9 cellular contexts compared by ENCODE assay signal in the genomic region with DNA sequence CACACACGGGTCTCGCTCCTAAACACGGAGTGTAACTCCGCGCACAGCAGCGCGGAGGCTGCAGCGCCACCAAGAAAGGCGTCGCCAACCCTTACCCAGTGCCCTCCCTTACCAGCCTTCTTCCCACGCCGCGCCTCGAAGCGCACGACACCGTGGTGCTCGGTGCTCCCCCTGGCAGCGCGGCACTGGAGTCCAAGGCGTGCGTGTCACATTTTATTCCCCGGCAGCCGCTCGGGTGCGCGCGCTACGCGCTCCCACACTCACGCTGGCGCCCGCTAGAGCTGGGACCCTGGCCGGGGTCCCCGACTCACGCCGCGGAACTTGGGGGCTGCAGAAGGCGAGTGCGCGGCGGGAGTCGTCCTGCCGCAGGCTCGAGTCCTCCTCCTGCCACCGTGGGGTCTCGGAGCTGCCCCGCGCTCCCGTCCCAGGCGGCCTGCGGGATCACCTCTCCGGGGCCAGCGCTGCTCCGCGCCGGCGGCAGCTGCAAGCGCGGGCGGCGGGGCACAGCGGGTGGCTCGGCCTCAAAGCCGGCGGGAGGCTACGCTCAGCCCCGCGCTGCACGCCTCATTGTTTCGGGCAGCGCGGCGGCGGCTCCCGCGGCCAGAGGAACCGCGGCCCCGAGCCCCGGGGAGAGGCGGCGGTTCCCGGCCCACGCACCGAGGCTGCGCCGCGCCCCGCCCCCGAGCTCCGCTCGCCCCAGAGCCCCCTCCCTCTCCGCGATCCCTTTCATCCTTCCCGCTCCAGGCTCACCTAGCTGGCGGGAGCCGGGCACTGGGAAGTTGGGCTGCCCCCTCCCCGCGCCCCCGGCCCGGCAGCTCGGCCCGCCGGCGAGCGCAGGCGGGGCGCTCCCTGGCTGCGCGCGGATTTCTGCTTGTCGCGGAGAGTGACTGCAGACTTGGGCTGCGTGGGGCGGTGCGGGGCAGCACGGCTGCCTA. TPM values are rescaled to one million over a fixed set of nuclear protein-coding genes. Genes with fewer than 3 reads are reported as not detected.
DNase-seq lines count a peak whose midpoint lies in the region; ATAC-seq and TF ChIP-seq lines count a peak whose summit lies in the region.
"Had no signal": no experiment of that assay in that cellular context is flagged by ENCODE, and none has a peak within 500 bp of the region (broad histone marks: within the 10 kb centered on the region; RNA-seq: fewer than 3 reads in every experiment).

ST6GAL2 (minus strand) TSS at position 187 of the 935 bp plus-strand sequence. CDS start 42,190 bp downstream, outside the sequence.

- no peaks in the 10 kb centered on the region; the same call in 1 of the 2 replicates for H3K27me3 ChIP-seq in H9 (ENCODE audit: insufficient read depth, low read length)
- no peaks in the 10 kb centered on the region for H3K27me3 ChIP-seq in MM.1S (replicated peaks; ENCODE audit: insufficient read depth, low read length)

- no peak within 1 kb of the TSS for H2BK120ac ChIP-seq in H9 (ENCODE audit: low read depth, low read length, poor library complexity, severe bottlenecking)

- H4K8ac ChIP-seq in H9 (replicated peaks; ENCODE audit: insufficient read length, low read depth, low read length) = no peak within 1 kb of the TSS

- ATAC-seq in GM18505 (IDR thresholded peaks at IDR 0.05; ENCODE audit: unreplicated experiment) (no peak), GM18868 (IDR thresholded peaks at IDR 0.05; ENCODE audit: unreplicated experiment) (no peak)

- H3K9ac ChIP-seq in H9 (ENCODE audit: extremely low read depth, insufficient read length, low read length) (peak within 1 kb of the TSS; percentile 63), MM.1S (ENCODE audit: low read length) (no peak within 1 kb of the TSS)
- H3K9ac ChIP-seq: KMS-11 had no signal

- H4K5ac ChIP-seq in H9 (ENCODE audit: insufficient read length, low read depth, low read length) = no peak within 1 kb of the TSS

- no peak within 1 kb of the TSS for H2AK5ac ChIP-seq in H9 (ENCODE audit: insufficient read length, low read length)

- DNase-seq in H9 (peak; percentile 50), hippocampal formation (lab: John Stamatoyannopoulos, UW) (peak; percentile 24 to 32), skeletal muscle cell (ENCODE audit: low read depth) (no peak), MM.1S (no peak), cortex of kidney (lab: John Stamatoyannopoulos, UW) (no peak)
- peak; percentile 6 for DNase-seq in activated naive CD8-positive, alpha-beta T cell treated with anti-CD3 and anti-CD28 coated beads for 36 hours

- no peak within 1 kb of the TSS for H3K4ac ChIP-seq in H9 (ENCODE audit: low read depth, low read length)

- H2BK12ac ChIP-seq in H9 (ENCODE audit: insufficient read length, low read depth, low read length) = no peak within 1 kb of the TSS

- H2BK5ac ChIP-seq in H9 (ENCODE audit: insufficient read length, low read length) = no peak within 1 kb of the TSS

- no peaks in the 10 kb centered on the region for H3F3A ChIP-seq in MM.1S (ENCODE audit: insufficient read depth, low read length)

- H4K91ac ChIP-seq in H9 (ENCODE audit: insufficient read length, low read depth, low read length) = no peak within 1 kb of the TSS

- no peak within 1 kb of the TSS for H3K23ac ChIP-seq in H9 (ENCODE audit: insufficient read length, low read depth, low read length)

- no peaks in the 10 kb centered on the region for H3K9me2 ChIP-seq in MM.1S (replicated peaks; ENCODE audit: insufficient read depth, low read length)

- H3K79me2 ChIP-seq in H9 (ENCODE audit: insufficient read depth, low read length) (no peaks in the 10 kb centered on the region; the same call in 1 of the 2 replicates), MM.1S (ENCODE audit: low read length) (no peaks in the 10 kb centered on the region)

- H3K9me3 Mint-ChIP-seq in H9 = no peaks in the 10 kb centered on the region; a peak in 2 of 5 replicates
- H3K9me3 Mint-ChIP-seq in activated naive CD8-positive, alpha-beta T cell treated with anti-CD3 and anti-CD28 coated beads for 36 hours = no peaks in the 10 kb centered on the region

- H3K4me3 ChIP-seq in skeletal muscle cell (ENCODE audit: low read depth, low read length) (peak within 1 kb of the TSS; percentile 55), MM.1S (ENCODE audit: low read length) (no peak within 1 kb of the TSS)

- peaks cover 18% of the 10 kb centered on the region for H3K23me2 ChIP-seq in H9 (ENCODE audit: insufficient read length, low read depth, low read length, poor library complexity, severe bottlenecking)

- H3K27me3 Mint-ChIP-seq in H9 (ENCODE audit: low read depth) = peaks cover 42% of the 10 kb centered on the region
- peaks cover 55% of the 10 kb centered on the region for H3K27me3 Mint-ChIP-seq in activated naive CD8-positive, alpha-beta T cell treated with anti-CD3 and anti-CD28 coated beads for 36 hours

- H2AFZ ChIP-seq in H9 (ENCODE audit: low read length) (no peak within 1 kb of the TSS), MM.1S (ENCODE audit: low read length) (no peak within 1 kb of the TSS)

- no peak within 1 kb of the TSS for H2BK15ac ChIP-seq in H9 (ENCODE audit: low read depth, low read length)

- H3K4me1 Mint-ChIP-seq in H9 = peaks cover 48% of the 10 kb centered on the region in 2 experiments
- H3K4me1 Mint-ChIP-seq in activated naive CD8-positive, alpha-beta T cell treated with anti-CD3 and anti-CD28 coated beads for 36 hours = no peaks in the 10 kb centered on the region

- no peak for TF ChIP-seq CTCF in H9 (conservative IDR thresholded peaks at IDR 0.05)
- TF ChIP-seq CTCF in MM.1S (IDR thresholded peaks at IDR 0.05; ENCODE audit: low read length) = no peak

- H3K27ac ChIP-seq in H9 (ENCODE audit: insufficient read length, low read depth, low read length) = no peak within 1 kb of the TSS
- no peak within 1 kb of the TSS for H3K27ac ChIP-seq in MM.1S (ENCODE audit: low read length)
- H3K27ac ChIP-seq: KMS-11 had no signal

- H3K4me1 ChIP-seq in H9 (ENCODE audit: insufficient read depth, low read length) (no peaks in the 10 kb centered on the region; the same call in 1 of the 2 replicates), MM.1S (ENCODE audit: low read length) (peaks cover 9% of the 10 kb centered on the region; the same call in 1 of the 2 replicates)

- peak within 1 kb of the TSS in 1 of 3 experiments; percentile 89; a peak in 4 of 7 replicates for H3K27ac Mint-ChIP-seq in H9
- H3K27ac Mint-ChIP-seq in activated naive CD8-positive, alpha-beta T cell treated with anti-CD3 and anti-CD28 coated beads for 36 hours = no peak within 1 kb of the TSS

- H3K79me1 ChIP-seq in H9 (ENCODE audit: insufficient read depth, low read depth, low read length, poor library complexity, severe bottlenecking) = no peaks in the 10 kb centered on the region

- H3K9me3 ChIP-seq in H9 (ENCODE audit: control insufficient read depth, low read depth, low read length) = no peaks in the 10 kb centered on the region
- H3K9me3 ChIP-seq in MM.1S (replicated peaks; ENCODE audit: insufficient read depth, low read length) = no peaks in the 10 kb centered on the region

- H2BK20ac ChIP-seq in H9 (ENCODE audit: low read depth, low read length, poor library complexity, severe bottlenecking) = no peak within 1 kb of the TSS

- H3K18ac ChIP-seq in H9 (ENCODE audit: insufficient read length, low read depth, low read length) = peak within 1 kb of the TSS; percentile 74

- no peak within 1 kb of the TSS for H3K56ac ChIP-seq in H9 (ENCODE audit: insufficient read length, low read depth, low read length)

- H4K20me1 ChIP-seq in H9 (ENCODE audit: control insufficient read depth, insufficient read depth, insufficient read length) (no peaks in the 10 kb centered on the region), MM.1S (ENCODE audit: insufficient read depth, low read length) (no peaks in the 10 kb centered on the region)

- no peaks in the 10 kb centered on the region for H3K36me3 ChIP-seq in MM.1S (replicated peaks; ENCODE audit: insufficient read depth, low read length)

- H3T11ph ChIP-seq in H9 (ENCODE audit: low read length) = no peak within 1 kb of the TSS

- H3K4me2 ChIP-seq in H9 (ENCODE audit: insufficient read depth, insufficient read length, low read length) = peak within 1 kb of the TSS; percentile 88
- no peak within 1 kb of the TSS for H3K4me2 ChIP-seq in MM.1S (ENCODE audit: low read depth, low read length)
- H3K4me2 ChIP-seq: KMS-11 had no signal

- no CpG with 5 or more reads among the region's 118 CpGs for WGBS in H9 (ENCODE audit: extremely low coverage, insufficient read length, low lambda C conversion rate)

- peak within 1 kb of the TSS; percentile 77 for H3K14ac ChIP-seq in H9 (ENCODE audit: insufficient read depth, low read length)

- peaks cover 0 to 4% (median 0%) of the 10 kb centered on the region in 3 experiments; a peak in 1 of 7 replicates for H3K36me3 Mint-ChIP-seq in H9 (ENCODE audit: insufficient read depth in 1 of 3, low read depth in 3 of 3)
- no peaks in the 10 kb centered on the region for H3K36me3 Mint-ChIP-seq in activated naive CD8-positive, alpha-beta T cell treated with anti-CD3 and anti-CD28 coated beads for 36 hours

- TF ChIP-seq POLR2A in GM18505 (IDR thresholded peaks at IDR 0.05; ENCODE audit: borderline replicate concordance, extremely low read depth, insufficient read depth, insufficient read length) = no peak

- H3K4me3 Mint-ChIP-seq in H9 = peak within 1 kb of the TSS; percentile 80 to 99
- peak within 1 kb of the TSS; percentile 22 for H3K4me3 Mint-ChIP-seq in activated naive CD8-positive, alpha-beta T cell treated with anti-CD3 and anti-CD28 coated beads for 36 hours

RNA-seq across cellular contexts. Expression of gene ST6GAL2, which starts in this region (rescaled TPM):
- 7.6 and 7.8 TPM in 2 replicates for total RNA-seq in H9 (2021)
- total RNA-seq in activated naive CD8-positive, alpha-beta T cell treated with anti-CD3 and anti-CD28 coated beads for 36 hours = not detected

Comparison
In these comparisons a context has a peak if more than half of its experiments do, and no peak if none do; other contexts are left out.
1. Peak in DNase-seq in activated naive CD8-positive, alpha-beta T cell treated with anti-CD3 and anti-CD28 coated beads for 36 hours; RNA of the gene not detected or under 1 TPM.
2. DNase-seq: peak in H9 (single experiment) and hippocampal formation (2 of 2); none in skeletal muscle cell (single experiment), MM.1S (single experiment) and cortex of kidney (single experiment).